Comparison of ENCODE assay signal across 13 cellular contexts in the genomic region with DNA sequence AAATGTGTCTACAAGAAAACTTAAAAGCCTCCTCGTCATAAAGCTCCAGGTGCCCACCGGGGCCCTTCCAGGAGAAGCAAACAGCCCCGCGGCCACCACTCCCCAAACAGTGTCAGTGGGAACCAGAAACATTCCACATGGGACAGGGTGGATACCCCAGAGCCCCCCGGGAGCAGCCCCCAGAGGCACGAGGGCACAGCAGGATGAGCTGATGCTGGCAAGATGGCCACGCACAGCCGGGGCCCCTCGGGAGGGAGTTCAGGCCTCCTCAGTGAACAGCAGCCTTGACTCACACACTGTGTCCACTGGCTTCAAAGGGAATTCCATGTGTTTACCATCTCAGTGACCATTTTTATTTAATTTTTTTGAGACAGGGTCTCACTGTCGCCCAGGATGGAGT. TPM values are rescaled to one million over a fixed set of nuclear protein-coding genes. Genes with fewer than 3 reads are reported as not detected.
DNase-seq lines count a peak whose midpoint lies in the region; ATAC-seq and TF ChIP-seq lines count a peak whose summit lies in the region.
"Had no signal": no experiment of that assay in that cellular context is flagged by ENCODE, and none has a peak within 500 bp of the region (broad histone marks: within the 10 kb centered on the region; RNA-seq: fewer than 3 reads in every experiment).

No MANE protein-coding gene starts in this region.

- no peak overlapping the region for H3K4me3 ChIP-seq in RWPE2 (ENCODE audit: severe bottlenecking)
- H3K4me3 ChIP-seq in skin epidermis = no peak overlapping the region
- H3K4me3 ChIP-seq: HAP-1, neural progenitor cell had no signal

- DNase-seq in Daoy (ENCODE audit: low read depth) (peak; percentile 77), RWPE2 (ENCODE audit: low spot score) (no peak), foreskin keratinocyte (no peak), hypothalamus (lab: John Stamatoyannopoulos, UW) (no peak)
- no peak for DNase-seq in activated CD4-positive, CD25-positive, alpha-beta regulatory T cell (lab: John Stamatoyannopoulos, UW)
- DNase-seq: activated T-cell treated with anti-CD3 and anti-CD28 coated beads for 4 hours, NCI-H524, SHP77 had no signal

- H3K9me3 ChIP-seq in RWPE2 (ENCODE audit: severe bottlenecking) = no peaks in the 10 kb centered on the region
- H3K9me3 ChIP-seq: HAP-1 had no signal

- H3K36me3 ChIP-seq in RWPE2 (ENCODE audit: low read depth) = no peaks in the 10 kb centered on the region
- H3K36me3 ChIP-seq: HAP-1, neural progenitor cell had no signal

- peaks cover 29% of the 10 kb centered on the region for H3K4me1 ChIP-seq in RWPE2 (ENCODE audit: insufficient read depth, poor library complexity, severe bottlenecking)
- peaks cover 13% of the 10 kb centered on the region for H3K4me1 ChIP-seq in foreskin keratinocyte

- TF ChIP-seq CTCF in RWPE2 (IDR thresholded peaks at IDR 0.05; ENCODE audit: poor library complexity, severe bottlenecking) (no peak), foreskin keratinocyte (conservative IDR thresholded peaks at IDR 0.05) (no peak)

- H3K27me3 ChIP-seq in RWPE2 (ENCODE audit: insufficient read depth, poor library complexity, severe bottlenecking) (no peaks in the 10 kb centered on the region), foreskin keratinocyte (peaks cover under 1% of the 10 kb centered on the region)
- H3K27me3 ChIP-seq: neural progenitor cell had no signal

- H3K27ac ChIP-seq in RWPE2 (ENCODE audit: poor library complexity, severe bottlenecking) (peak overlapping the region; percentile 82), foreskin keratinocyte (peak overlapping the region; percentile 83), skin epidermis (peak overlapping the region in 13 of 21 experiments; percentile 23 to 85 (median 64))
- H3K27ac ChIP-seq: neural progenitor cell had no signal

- ATAC-seq in RWPE2 (ENCODE audit: low read depth) = no peak
- ATAC-seq in foreskin keratinocyte = peak; percentile 9
- ATAC-seq in GM21619 (IDR thresholded peaks at IDR 0.05; ENCODE audit: unreplicated experiment) = no peak
- ATAC-seq in HG03521 (IDR thresholded peaks at IDR 0.05; ENCODE audit: unreplicated experiment) = no peak

RNA-seq across cellular contexts. Expression of gene EXD3, which starts 10.5 kb away (rescaled TPM):
- total RNA-seq in Daoy (2014; rRNA removed; shearing (Covaris generic)) = 0.86 and 2.3 TPM in 2 replicates
- total RNA-seq in foreskin keratinocyte = 4.5 and 5.5 TPM in 2 replicates
- polyA plus RNA-seq in foreskin keratinocyte = 6.8 and 8.1 TPM in 2 replicates

RNA-seq across cellular contexts. Expression of gene NOXA1, which starts 10.8 kb away (rescaled TPM):
- not detected in 2 replicates for total RNA-seq in Daoy (2014; rRNA removed; shearing (Covaris generic))
- 0.39 and 0.88 TPM in 2 replicates for total RNA-seq in foreskin keratinocyte
- polyA plus RNA-seq in foreskin keratinocyte = 0.50 and 0.91 TPM in 2 replicates

RNA-seq across cellular contexts. Expression of gene ENTPD8, which starts 28.7 kb away (rescaled TPM):
- not detected in 2 replicates for total RNA-seq in Daoy (2014; rRNA removed; shearing (Covaris generic))
- total RNA-seq in foreskin keratinocyte = not detected in 2 replicates
- polyA plus RNA-seq in foreskin keratinocyte = not detected in 2 replicates

RNA-seq across cellular contexts. Expression of gene NSMF, which starts 46.7 kb away (rescaled TPM):
- total RNA-seq in Daoy (2014; rRNA removed; shearing (Covaris generic)) = 13.5 and 13.7 TPM in 2 replicates
- 28.9 and 29.1 TPM in 2 replicates for total RNA-seq in foreskin keratinocyte
- 30.5 and 31.9 TPM in 2 replicates for polyA plus RNA-seq in foreskin keratinocyte
